ENCODE assay signal across 11 cellular contexts in the genomic region with DNA sequence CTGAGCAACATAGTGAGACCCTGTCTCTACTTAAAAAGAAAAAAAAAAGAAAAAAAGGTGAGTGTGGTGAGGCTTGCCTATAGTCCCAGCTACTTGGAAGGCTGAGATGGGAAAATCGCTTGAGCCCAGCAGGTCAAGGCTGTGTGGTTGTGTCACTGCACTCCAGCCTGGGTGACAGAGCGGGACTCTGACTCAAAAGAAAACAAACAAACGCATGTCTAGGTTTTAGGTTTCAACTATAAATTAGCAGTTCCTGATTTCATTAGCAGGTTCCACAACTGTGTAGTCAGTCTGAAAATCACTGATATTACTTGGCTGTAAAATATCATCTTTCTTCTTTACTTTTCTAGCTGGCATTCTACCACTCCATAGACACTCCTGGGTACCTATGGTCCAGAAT.
DNase-seq lines count a peak whose midpoint lies in the region; ATAC-seq and TF ChIP-seq lines count a peak whose summit lies in the region.
"Had no signal": no experiment of that assay in that cellular context is flagged by ENCODE, and none has a peak within 500 bp of the region (broad histone marks: within the 10 kb centered on the region; RNA-seq: fewer than 3 reads in every experiment).

No MANE protein-coding gene starts in this region.

- no peak overlapping the region for H3K4ac ChIP-seq in trophoblast cell (ENCODE audit: low read depth, low read length)

- H3K27ac Mint-ChIP-seq in osteocyte (ENCODE audit: unreplicated experiment), result no peak overlapping the region

- no peak overlapping the region for H4K8ac ChIP-seq in trophoblast cell (ENCODE audit: low read depth, low read length)

- no peaks in the 10 kb centered on the region for H3K27me3 Mint-ChIP-seq in osteocyte (ENCODE audit: unreplicated experiment)

- no peak overlapping the region for H2BK12ac ChIP-seq in trophoblast cell (ENCODE audit: low read length)

- no peak overlapping the region for H2AK5ac ChIP-seq in trophoblast cell (ENCODE audit: low read length)

- H2BK120ac ChIP-seq in trophoblast cell (ENCODE audit: insufficient read depth, low read length, poor library complexity), result no peak overlapping the region

- H3K4me1 Mint-ChIP-seq in osteocyte (ENCODE audit: unreplicated experiment), result peaks cover 14% of the 10 kb centered on the region

- H3K4me1 ChIP-seq in trophoblast cell (ENCODE audit: control insufficient read depth in 1 of 2, insufficient read depth in 2 of 2, low read length in 2 of 2) (no peaks in the 10 kb centered on the region), vagina (no peaks in the 10 kb centered on the region)

- H4K91ac ChIP-seq in trophoblast cell (ENCODE audit: low read depth, low read length), result no peak overlapping the region

- H2AFZ ChIP-seq in trophoblast cell (ENCODE audit: insufficient read depth, low read length, poor library complexity), result no peak overlapping the region
- H2AFZ ChIP-seq: PC-9 had no signal

- no peaks in the 10 kb centered on the region for H3K79me1 ChIP-seq in trophoblast cell (ENCODE audit: low read length)

- WGBS in trophoblast cell (ENCODE audit: extremely low coverage, insufficient coverage, insufficient read length), result no CpG with 5 or more reads among the region's 3 CpGs

- DNase-seq in GM12865 (ENCODE audit: low read depth) (peak; percentile 69), osteocyte (ENCODE audit: extremely low spot score, unreplicated experiment) (no peak), trophoblast cell (no peak), vagina (ENCODE audit: extremely low spot score in 2 of 2) (no peak), NCI-H2107 treated with DMSO at 0.1 percent for 48 hours (lab: John Stamatoyannopoulos, UW; ENCODE audit: unreplicated experiment) (no peak)
- DNase-seq: H7, mesenchymal stem cell, PC-9 had no signal

- TF ChIP-seq CTCF in GM12865 (IDR thresholded peaks at IDR 0.05; ENCODE audit: insufficient read depth, low read depth, low read length, missing control alignments) (no peak), osteocyte (IDR thresholded peaks at IDR 0.05) (no peak), vagina (IDR thresholded peaks at IDR 0.05) (no peak)

- no peak overlapping the region for H3K18ac ChIP-seq in trophoblast cell (ENCODE audit: low read length)

- H3K14ac ChIP-seq in trophoblast cell (ENCODE audit: low read length), result no peak overlapping the region

- H3K23ac ChIP-seq in trophoblast cell (ENCODE audit: low read length), result no peak overlapping the region

- H3K36me3 Mint-ChIP-seq in osteocyte (ENCODE audit: unreplicated experiment), result no peaks in the 10 kb centered on the region

- H3K9me3 ChIP-seq in trophoblast cell (ENCODE audit: insufficient read depth, low read depth, low read length) (no peaks in the 10 kb centered on the region), vagina (no peaks in the 10 kb centered on the region)

- H3K9me3 Mint-ChIP-seq in osteocyte (ENCODE audit: unreplicated experiment), result no peaks in the 10 kb centered on the region

- ATAC-seq in GM19438 (IDR thresholded peaks at IDR 0.05; ENCODE audit: low read depth, unreplicated experiment), result peak; percentile 66
- ATAC-seq in HG02852 (IDR thresholded peaks at IDR 0.05; ENCODE audit: unreplicated experiment), result peak; percentile 95
- peak; percentile 59 for ATAC-seq in HG03520 (IDR thresholded peaks at IDR 0.05; ENCODE audit: unreplicated experiment)

- H2BK5ac ChIP-seq in trophoblast cell (ENCODE audit: low read depth, low read length, poor library complexity), result no peak overlapping the region

- intact Hi-C loops in vagina (cut with DNase I), result no loop called here

- no peak overlapping the region for H3K4me2 ChIP-seq in trophoblast cell (ENCODE audit: low read length)
- H3K4me2 ChIP-seq: PC-9 had no signal

- no peak overlapping the region for H3K4me3 ChIP-seq in GM12865 (ENCODE audit: low read depth, low read length)
- no peak overlapping the region for H3K4me3 ChIP-seq in trophoblast cell (ENCODE audit: low read depth, low read length)
- no peak overlapping the region for H3K4me3 ChIP-seq in vagina
- H3K4me3 ChIP-seq: PC-9 had no signal

- H3K36me3 ChIP-seq in trophoblast cell (ENCODE audit: control insufficient read depth in 1 of 2, insufficient read depth in 2 of 2, low read length in 2 of 2) (no peaks in the 10 kb centered on the region), vagina (no peaks in the 10 kb centered on the region)

- TF ChIP-seq POLR2A in vagina (IDR thresholded peaks at IDR 0.05), result no peak

- H3K79me2 ChIP-seq in trophoblast cell (ENCODE audit: control insufficient read depth, insufficient read depth, low read length, poor library complexity), result no peaks in the 10 kb centered on the region

- H3K4me3 Mint-ChIP-seq in osteocyte (ENCODE audit: unreplicated experiment), result no peak overlapping the region

- no peak overlapping the region for H4K12ac ChIP-seq in trophoblast cell (ENCODE audit: low read depth, low read length)

- H3K27me3 ChIP-seq in trophoblast cell (ENCODE audit: insufficient read depth, low read length) (no peaks in the 10 kb centered on the region), vagina (no peaks in the 10 kb centered on the region)

- no peak overlapping the region for H3K27ac ChIP-seq in trophoblast cell (ENCODE audit: low read depth, low read length)
- no peak overlapping the region for H3K27ac ChIP-seq in vagina
- H3K27ac ChIP-seq: PC-9 had no signal

- H3K9ac ChIP-seq in trophoblast cell (ENCODE audit: low read length), result no peak overlapping the region
